14 cellular contexts compared by ENCODE assay signal in genomic region chr3:99845335-99845734, GRCh38. TPM values are rescaled to one million over a fixed set of nuclear protein-coding genes. Genes with fewer than 3 reads are reported as not detected.
DNase-seq lines count a peak whose midpoint lies in the region; ATAC-seq and TF ChIP-seq lines count a peak whose summit lies in the region.
"Had no signal": no experiment of that assay in that cellular context is flagged by ENCODE, and none has a peak within 500 bp of the region (broad histone marks: within the 10 kb centered on the region; RNA-seq: fewer than 3 reads in every experiment).

No MANE protein-coding gene starts in this region.

- H3K4me3 Mint-ChIP-seq in dendritic cell treated with granulocyte-macrophage colony-stimulating factor and Interleukin-4, amounts not matched to agents 40 ng/mL and 50 ng/mL, for 4 days: no peak overlapping the region

- no peaks in the 10 kb centered on the region for H3K27me3 ChIP-seq in sigmoid colon

- peaks cover 0 to 71% (median 55%) of the 10 kb centered on the region in 4 donors for H3K4me1 ChIP-seq in sigmoid colon

- no peaks in the 10 kb centered on the region for H3K9me3 Mint-ChIP-seq in dendritic cell treated with granulocyte-macrophage colony-stimulating factor and Interleukin-4, amounts not matched to agents 40 ng/mL and 50 ng/mL, for 4 days

- intact Hi-C loops in dendritic cell treated with granulocyte-macrophage colony-stimulating factor and Interleukin-4, amounts not matched to agents 40 ng/mL and 50 ng/mL, for 4 days (cut with micrococcal nuclease): no loop called here
- intact Hi-C loops in sigmoid colon (cut with DNase I): loop anchor here (5.0 kb wide), 1 partner anchor 92 kb away; no protein-coding TSS in a partner anchor

- peak overlapping the region; percentile 70 to 95 (median 88) for H3K27ac ChIP-seq in sigmoid colon
- H3K27ac ChIP-seq: KMS-11 had no signal

- TF ChIP-seq CTCF in sigmoid colon (IDR thresholded peaks at IDR 0.05): no peak

- no peaks in the 10 kb centered on the region for H3K9me3 ChIP-seq in sigmoid colon

- no peaks in the 10 kb centered on the region for H3K36me3 Mint-ChIP-seq in dendritic cell treated with granulocyte-macrophage colony-stimulating factor and Interleukin-4, amounts not matched to agents 40 ng/mL and 50 ng/mL, for 4 days (ENCODE audit: low read depth)

- peak; percentile 83 for DNase-seq in CD1c-positive myeloid dendritic cell (ENCODE audit: extremely low spot score)
- DNase-seq in NOMO-1 (lab: John Stamatoyannopoulos, UW; ENCODE audit: unreplicated experiment in 2 of 2): peak; percentile 17 to 28
- DNase-seq in sigmoid colon: no peak
- DNase-seq in nucleus accumbens (lab: John Stamatoyannopoulos, UW): no peak
- no peak for DNase-seq in activated CD4-positive, alpha-beta T cell treated with anti-CD3 and anti-CD28 coated beads, Interleukin-2, amount 50 U/mL, for 1 hour
- no peak for DNase-seq in pons (ENCODE audit: low spot score)
- DNase-seq: amniotic stem cell; DMS153; NCI-H1694 treated with DMSO at 0.1 percent for 48 hours; NCI-H524 treated with DMSO at 0.1 percent for 48 hours; stimulated activated naive CD8-positive, alpha-beta T cell treated with anti-CD3 and anti-CD28 coated beads, Interleukin-15, Interleukin-2, amounts not matched to agents 100 U/mL and 50 U/mL, for 24 hours had no signal

- WGBS in sigmoid colon, 2 donors: 65 to 81% methylated on average over 4 of the region's 4 CpGs

- TF ChIP-seq POLR2A in sigmoid colon (IDR thresholded peaks at IDR 0.05): no peak

- no peak for ATAC-seq in HG03108 (IDR thresholded peaks at IDR 0.05; ENCODE audit: unreplicated experiment)
- ATAC-seq: stimulated activated naive CD8-positive, alpha-beta T cell treated with anti-CD3 and anti-CD28 coated beads, Interleukin-15, Interleukin-2, amounts not matched to agents 100 U/mL and 50 U/mL, for 24 hours had no signal

- no peaks in the 10 kb centered on the region for H3K27me3 Mint-ChIP-seq in dendritic cell treated with granulocyte-macrophage colony-stimulating factor and Interleukin-4, amounts not matched to agents 40 ng/mL and 50 ng/mL, for 4 days

- H3K4me3 ChIP-seq in sigmoid colon: peak overlapping the region in 1 of 4 donors; percentile 3

- peaks cover 23% of the 10 kb centered on the region for H3K4me1 Mint-ChIP-seq in dendritic cell treated with granulocyte-macrophage colony-stimulating factor and Interleukin-4, amounts not matched to agents 40 ng/mL and 50 ng/mL, for 4 days (ENCODE audit: low read depth)

- peak overlapping the region; percentile 46 for H3K27ac Mint-ChIP-seq in dendritic cell treated with granulocyte-macrophage colony-stimulating factor and Interleukin-4, amounts not matched to agents 40 ng/mL and 50 ng/mL, for 4 days

- no peak for TF ChIP-seq EP300 in sigmoid colon (IDR thresholded peaks at IDR 0.05)

- H3K36me3 ChIP-seq in sigmoid colon: peaks cover 0 to 7% (median 3%) of the 10 kb centered on the region in 4 donors

RNA-seq across cellular contexts. Expression of gene CMSS1, which starts 27.7 kb away (rescaled TPM):
- total RNA-seq in sigmoid colon: 10 to 100 TPM; 11.1 to 19.4 (median 16.6) TPM
- polyA plus RNA-seq in sigmoid colon: 10 to 100 TPM in 1 of 3 donors, 1 to 10 TPM in 2; 6.0 to 19.2 (median 7.6) TPM

Comparison
In these comparisons a context has a peak if more than half of its experiments do, and no peak if none do; other contexts are left out.
1. DNase-seq: peak in CD1c-positive myeloid dendritic cell (single experiment) and NOMO-1 (2 of 2); none in sigmoid colon (single experiment), nucleus accumbens (0 of 56), activated CD4-positive, alpha-beta T cell treated with anti-CD3 and anti-CD28 coated beads, Interleukin-2, amount 50 U/mL, for 1 hour (single experiment) and pons (single experiment).